In genomic region chr22:19719055-19719482, GRCh38 we compare ENCODE assay signal across 8 cellular contexts. TPM values are rescaled to one million over a fixed set of nuclear protein-coding genes. Genes with fewer than 3 reads are reported as not detected.
A peak's percentile ranks its signal among the peaks of the same experiment; 100 is the strongest.
DNase-seq lines count a peak whose midpoint lies in the region; ATAC-seq and TF ChIP-seq lines count a peak whose summit lies in the region.
"Had no signal": no experiment of that assay in that cellular context is flagged by ENCODE, and none has a peak within 500 bp of the region (broad histone marks: within the 10 kb centered on the region; RNA-seq: fewer than 3 reads in every experiment).

No MANE protein-coding gene starts in this region.

- H4K20me1 ChIP-seq in GM23338 (replicated peaks; ENCODE audit: insufficient read depth) (peaks cover 7% of the 10 kb centered on the region), OCI-LY7 (ENCODE audit: insufficient read depth, low read length) (no peaks in the 10 kb centered on the region)

- H3K36me3 ChIP-seq in GM23338 (ENCODE audit: insufficient read depth) (no peaks in the 10 kb centered on the region), gastroesophageal sphincter (peaks cover 0 to 34% of the 10 kb centered on the region in 2 donors), spleen (peaks cover 0 to 43% (median 4%) of the 10 kb centered on the region in 6 donors), OCI-LY7 (ENCODE audit: insufficient read depth, low read length) (no peaks in the 10 kb centered on the region)

- intact Hi-C loops in activated B cell treated with CpG ODN at 0.5 μM for 24 hours (cut with micrococcal nuclease) (loop anchor here (5.0 kb wide), 1 partner anchor 242 kb away; the partner anchor contains the start of genes CDC45 and UFD1), spleen (cut with DNase I; ENCODE audit: low total_unique reads) (no loop called here), OCI-LY7 (cut with micrococcal nuclease; ENCODE audit: unreplicated experiment) (no loop called here)

- TF ChIP-seq CTCF in GM23338 (conservative IDR thresholded peaks at IDR 0.05; ENCODE audit: low read depth in 2 of 2) (no peak), activated B cell treated with CpG ODN at 0.5 μM for 24 hours (IDR thresholded peaks at IDR 0.05) (no peak), gastroesophageal sphincter (IDR thresholded peaks at IDR 0.05) (no peak), spleen (IDR thresholded peaks at IDR 0.05 in 8 of 11, conservative IDR thresholded peaks at IDR 0.05 in 3 of 11) (no peak), GM13977 (IDR thresholded peaks at IDR 0.05; ENCODE audit: extremely low read depth, insufficient read depth, missing control alignments) (no peak), OCI-LY7 (conservative IDR thresholded peaks at IDR 0.05; ENCODE audit: low read length) (no peak)

- no peak for ATAC-seq in GM23338
- no peak for ATAC-seq in activated B cell treated with CpG ODN at 0.5 μM for 24 hours (ENCODE audit: low read depth)
- no peak for ATAC-seq in gastroesophageal sphincter

- H3K4me1 ChIP-seq in GM23338 (ENCODE audit: insufficient read depth) (peaks cover 9% of the 10 kb centered on the region; the same call in 1 of the 2 replicates), gastroesophageal sphincter (peaks cover 0 to 74% (median 32%) of the 10 kb centered on the region in 3 donors), spleen (peaks cover 19 to 76% (median 53%) of the 10 kb centered on the region in 6 donors), OCI-LY7 (ENCODE audit: insufficient read depth, low read length, poor library complexity, severe bottlenecking) (no peaks in the 10 kb centered on the region)

- H3K27ac ChIP-seq in GM23338 (ENCODE audit: low read depth) (no peak overlapping the region), gastroesophageal sphincter (peak overlapping the region in 3 of 4 donors; percentile 47 to 77 (median 58)), spleen (peak overlapping the region in 5 of 8 donors; percentile 28 to 64 (median 58)), OCI-LY7 (ENCODE audit: low read depth, low read length, poor library complexity, severe bottlenecking) (no peak overlapping the region)

- TF ChIP-seq EP300 in gastroesophageal sphincter (IDR thresholded peaks at IDR 0.05), result no peak

- H3K79me2 ChIP-seq in GM23338 (replicated peaks; ENCODE audit: insufficient read depth) (no peaks in the 10 kb centered on the region), OCI-LY7 (ENCODE audit: insufficient read depth, low read depth, low read length) (no peaks in the 10 kb centered on the region)

- no peaks in the 10 kb centered on the region for H3K9me3 ChIP-seq in gastroesophageal sphincter
- H3K9me3 ChIP-seq in spleen, result no peaks in the 10 kb centered on the region
- no peaks in the 10 kb centered on the region for H3K9me3 ChIP-seq in OCI-LY7 (ENCODE audit: low read length)

- BruUV-seq in OCI-LY7 (replicated peaks; lab: Mats Ljungman, UMichigan), result no TSS peak

- no peak overlapping the region for H2AFZ ChIP-seq in GM23338
- no peak overlapping the region for H2AFZ ChIP-seq in OCI-LY7 (ENCODE audit: low read length)

- CTCF ChIA-PET in activated B cell treated with CpG ODN at 0.5 μM for 24 hours (lab: Charles Lee) (no interaction called here), OCI-LY7 (lab: Charles Lee; ENCODE audit: unreplicated experiment) (no interaction called here)

- peaks cover 3% of the 10 kb centered on the region; the same call in 1 of the 3 replicates for H3K9me3 Mint-ChIP-seq in GM23338
- no peaks in the 10 kb centered on the region for H3K9me3 Mint-ChIP-seq in activated B cell treated with CpG ODN at 0.5 μM for 24 hours

- H3K4me1 Mint-ChIP-seq in GM23338, result peaks cover 12% of the 10 kb centered on the region
- H3K4me1 Mint-ChIP-seq in activated B cell treated with CpG ODN at 0.5 μM for 24 hours, result peaks cover 15% of the 10 kb centered on the region

- no peak for DNase-seq in GM23338 (ENCODE audit: low spot score)
- DNase-seq in activated B cell treated with CpG ODN at 0.5 μM for 24 hours, result no peak
- no peak for DNase-seq in spleen
- no peak for DNase-seq in activated CD4-positive, CD25-positive, alpha-beta regulatory T cell treated with anti-CD3 and anti-CD28 coated beads, Interleukin-2, amount 50 U/mL, for 72 hours
- DNase-seq in GM13977 (ENCODE audit: low spot score), result no peak
- no peak for DNase-seq in OCI-LY7 (ENCODE audit: low spot score)
- DNase-seq: GOT3 had no signal

- H3K27ac Mint-ChIP-seq in GM23338, result no peak overlapping the region
- H3K27ac Mint-ChIP-seq in activated B cell treated with CpG ODN at 0.5 μM for 24 hours, result no peak overlapping the region

- H3K9me2 ChIP-seq in GM23338 (ENCODE audit: insufficient read depth) (no peaks in the 10 kb centered on the region), OCI-LY7 (ENCODE audit: insufficient read depth, low read length) (no peaks in the 10 kb centered on the region)

- H3K4me3 Mint-ChIP-seq in GM23338 (peak overlapping the region; percentile 63), activated B cell treated with CpG ODN at 0.5 μM for 24 hours (peak overlapping the region; percentile 65)

- H3K4me2 ChIP-seq in GM23338, result peak overlapping the region; percentile 82; the same call in 1 of the 2 replicates
- H3K4me2 ChIP-seq in OCI-LY7 (ENCODE audit: low read length), result no peak overlapping the region

- in situ Hi-C loops in GM13977 (cut with MboI; ENCODE audit: low pct_unique_long_range_greater_than_20kb, low sequenced_read_pairs, unreplicated experiment), result no loop called here

- TF ChIP-seq POLR2A in gastroesophageal sphincter (IDR thresholded peaks at IDR 0.05) (no peak), spleen (IDR thresholded peaks at IDR 0.05) (no peak)

- H3K4me3 ChIP-seq in GM23338 (peak overlapping the region; percentile 56), gastroesophageal sphincter (peak overlapping the region; percentile 59 to 76), spleen (peak overlapping the region; percentile 43 to 83 (median 60)), OCI-LY7 (ENCODE audit: low read depth, low read length, poor library complexity, severe bottlenecking) (no peak overlapping the region)

- 28% methylated on average over 3 of the region's 31 CpGs; no CpG with 5 or more reads in 1 of the 2 donors for WGBS in gastroesophageal sphincter (ENCODE audit: low coverage in 1 of 2), 2 donors
- 9 to 40% (median 15%) methylated on average over 10 to 31 of the region's 31 CpGs for WGBS in spleen, 5 donors

- H3K27me3 Mint-ChIP-seq in GM23338 (ENCODE audit: insufficient read depth, low read depth, poor library complexity) (peaks cover 69% of the 10 kb centered on the region), activated B cell treated with CpG ODN at 0.5 μM for 24 hours (peaks cover 41% of the 10 kb centered on the region)

- POLR2A ChIA-PET in activated B cell treated with CpG ODN at 0.5 μM for 24 hours (lab: Charles Lee) (no interaction called here), OCI-LY7 (lab: Charles Lee) (no interaction called here)

- peaks cover 11% of the 10 kb centered on the region; the same call in 2 of the 3 replicates for H3K36me3 Mint-ChIP-seq in GM23338 (ENCODE audit: low read depth)
- H3K36me3 Mint-ChIP-seq in activated B cell treated with CpG ODN at 0.5 μM for 24 hours (ENCODE audit: low read depth), result no peaks in the 10 kb centered on the region

- H3K27me3 ChIP-seq in GM23338 (ENCODE audit: insufficient read depth) (peaks cover 92% of the 10 kb centered on the region), gastroesophageal sphincter (peaks cover 56% of the 10 kb centered on the region), spleen (replicated peaks in 1 of 7) (peaks cover 0 to 100% (median 65%) of the 10 kb centered on the region in 7 donors)

- H3F3A ChIP-seq in GM23338 (replicated peaks; ENCODE audit: low read depth), result 0 out of 2 replicates have a peak, but pooled peaks cover 7% of the 10 kb centered on the region

TF ChIP-seq in GM23338, 12 proteins besides CTCF, POLR2A, EP300 and RAD21:
- no peak for TF ChIP-seq EZH2phosphoT487 (IDR thresholded peaks at IDR 0.05; ENCODE audit: unreplicated experiment)
- peak; percentile 32 for TF ChIP-seq EZH2 (IDR thresholded peaks at IDR 0.05; ENCODE audit: low read depth, unreplicated experiment)

RNA-seq across cellular contexts. Expression of gene GP1BB, which starts 4.3 kb away (rescaled TPM):
- total RNA-seq in GM23338 (2014; rRNA removed; shearing (Covaris generic)), result 1.3 TPM in 1 of 2 replicates, not detected in the other
- polyA plus RNA-seq in GM23338 (2016; fragmentation: Nextera tagmentation; extraction: Ambion mirVana) (0.53 and 1.1 TPM in 2 replicates), spleen (1 to 10 TPM; 4.2 to 5.1 (median 4.8) TPM)
- total RNA-seq in activated B cell treated with CpG ODN at 0.5 μM for 24 hours (not detected in 2 replicates), gastroesophageal sphincter (10 to 100 TPM in 1 of 4 donors, 1 to 10 TPM in 3; 2.0 to 12.5 (median 5.6) TPM), spleen (10 to 100 TPM in 6 of 7 donors, 1 to 10 TPM in 1; 6.9 to 25.4 (median 16.5) TPM), OCI-LY7 (2022) (not detected in 2 replicates)
- total RNA-seq in OCI-LY7 (2014; rRNA removed; shearing (Covaris generic)), result not detected in 2 replicates

RNA-seq across cellular contexts. Expression of gene SEPTIN5, which starts 4.8 kb away (rescaled TPM):
- 7.7 and 17.2 TPM in 2 replicates for total RNA-seq in GM23338 (2014; rRNA removed; shearing (Covaris generic))
- polyA plus RNA-seq in GM23338 (2016; fragmentation: Nextera tagmentation; extraction: Ambion mirVana), result 4.3 and 5.6 TPM in 2 replicates
- total RNA-seq in activated B cell treated with CpG ODN at 0.5 μM for 24 hours, result not detected in 2 replicates
- 10 to 100 TPM; 21.9 to 51.1 (median 26.4) TPM for total RNA-seq in gastroesophageal sphincter
- 10 to 100 TPM in 6 of 7 donors, 1 to 10 TPM in 1; 9.2 to 19.2 (median 13.1) TPM for total RNA-seq in spleen
- polyA plus RNA-seq in spleen, result 1 to 10 TPM; 4.0 to 7.5 (median 4.3) TPM
- 1.2 TPM in 1 of 2 replicates, not detected in the other for total RNA-seq in OCI-LY7 (2014; rRNA removed; shearing (Covaris generic))
- not detected in 2 replicates for total RNA-seq in OCI-LY7 (2022)

RNA-seq across cellular contexts. Expression of gene TBX1, which starts 41.5 kb away (rescaled TPM):
- total RNA-seq in GM23338 (2014; rRNA removed; shearing (Covaris generic)), result 0.23 and 0.66 TPM in 2 replicates
- 0.19 TPM in 2 replicates for polyA plus RNA-seq in GM23338 (2016; fragmentation: Nextera tagmentation; extraction: Ambion mirVana)
- total RNA-seq in activated B cell treated with CpG ODN at 0.5 μM for 24 hours, result not detected in 2 replicates
- 1 to 10 TPM in 2 of 4 donors, under 1 TPM in 2; 0.31 to 2.7 (median 1.2) TPM for total RNA-seq in gastroesophageal sphincter
- 10 to 100 TPM in 1 of 7 donors, 1 to 10 TPM in 3, under 1 TPM in 3; 0.23 to 10.5 (median 3.1) TPM for total RNA-seq in spleen
- under 1 TPM; 0.17 to 0.71 (median 0.61) TPM for polyA plus RNA-seq in spleen
- total RNA-seq in OCI-LY7 (2014; rRNA removed; shearing (Covaris generic)), result not detected in 2 replicates
- 0.23 TPM in 1 of 2 replicates, not detected in the other for total RNA-seq in OCI-LY7 (2022)

Comparison
In these comparisons a context has a peak if more than half of its experiments do, and no peak if none do; other contexts are left out.
1. H3K27ac ChIP-seq: peak in gastroesophageal sphincter (3 of 4) and spleen (5 of 8); none in GM23338 (single experiment) and OCI-LY7 (single experiment).